In genomic region chr6:30075987-30076311, GRCh38 we compare ENCODE assay signal across 13 cellular contexts. TPM values are rescaled to one million over a fixed set of nuclear protein-coding genes. Genes with fewer than 3 reads are reported as not detected.
DNase-seq lines count a peak whose midpoint lies in the region; ATAC-seq and TF ChIP-seq lines count a peak whose summit lies in the region.
"Had no signal": no experiment of that assay in that cellular context is flagged by ENCODE, and none has a peak within 500 bp of the region (broad histone marks: within the 10 kb centered on the region; RNA-seq: fewer than 3 reads in every experiment).

No MANE protein-coding gene starts in this region.

- DNase-seq in activated CD4-positive, alpha-beta T cell treated with anti-CD3 and anti-CD28 coated beads, Interleukin-2, amount 10 ng/mL, durations not matched to agents 7 days and 5 days: no peak
- no peak for DNase-seq in activated CD4-positive, alpha-beta T cell treated with anti-CD3 and anti-CD28 coated beads for 36 hours
- peak; percentile 93 for DNase-seq in RWPE2 (ENCODE audit: low spot score)
- peak; percentile 75 for DNase-seq in stomach
- no peak for DNase-seq in germinal center (ENCODE audit: low spot score)
- no peak for DNase-seq in NCI-H2227 (lab: John Stamatoyannopoulos, UW; ENCODE audit: unreplicated experiment)
- no peak for DNase-seq in activated T-cell treated with anti-CD3 and anti-CD28 coated beads, Interleukin-2, amount 50 U/mL, for 48 hours
- DNase-seq: ACHN, gastrocnemius medialis had no signal

- no peak for TF ChIP-seq POLR2A in stomach (IDR thresholded peaks at IDR 0.05)

- no peaks in the 10 kb centered on the region for H3K27me3 ChIP-seq in RWPE2 (ENCODE audit: insufficient read depth, poor library complexity, severe bottlenecking)
- H3K27me3 ChIP-seq in iPS-15b (ENCODE audit: control insufficient read depth, insufficient read depth, low read length): peaks cover 86% of the 10 kb centered on the region
- peaks cover 0 to 63% (median 25%) of the 10 kb centered on the region in 3 donors for H3K27me3 ChIP-seq in stomach

- H3K27ac ChIP-seq in RWPE2 (ENCODE audit: poor library complexity, severe bottlenecking) (peak overlapping the region; percentile 85), stomach (peak overlapping the region; percentile 70 to 82 (median 75))
- H3K27ac ChIP-seq: gastrocnemius medialis, tibial nerve had no signal

- POLR2A ChIA-PET in activated CD4-positive, alpha-beta T cell treated with anti-CD3 and anti-CD28 coated beads, Interleukin-2, amount 10 ng/mL, durations not matched to agents 7 days and 5 days (lab: Charles Lee): no interaction called here
- POLR2A ChIA-PET in activated CD4-positive, alpha-beta T cell treated with anti-CD3 and anti-CD28 coated beads for 36 hours (lab: Charles Lee): no interaction called here

- TF ChIP-seq EP300 in stomach (IDR thresholded peaks at IDR 0.05): no peak

- peak overlapping the region; percentile 15 for H3K27ac Mint-ChIP-seq in activated CD4-positive, alpha-beta T cell treated with anti-CD3 and anti-CD28 coated beads, Interleukin-2, amount 10 ng/mL, durations not matched to agents 7 days and 5 days
- no peak overlapping the region for H3K27ac Mint-ChIP-seq in activated CD4-positive, alpha-beta T cell treated with anti-CD3 and anti-CD28 coated beads for 36 hours

- H3K27me3 Mint-ChIP-seq in activated CD4-positive, alpha-beta T cell treated with anti-CD3 and anti-CD28 coated beads, Interleukin-2, amount 10 ng/mL, durations not matched to agents 7 days and 5 days: peaks cover 77% of the 10 kb centered on the region
- peaks cover 35% of the 10 kb centered on the region for H3K27me3 Mint-ChIP-seq in activated CD4-positive, alpha-beta T cell treated with anti-CD3 and anti-CD28 coated beads for 36 hours

- H3K9me3 Mint-ChIP-seq in activated CD4-positive, alpha-beta T cell treated with anti-CD3 and anti-CD28 coated beads, Interleukin-2, amount 10 ng/mL, durations not matched to agents 7 days and 5 days: no peaks in the 10 kb centered on the region
- no peaks in the 10 kb centered on the region for H3K9me3 Mint-ChIP-seq in activated CD4-positive, alpha-beta T cell treated with anti-CD3 and anti-CD28 coated beads for 36 hours (ENCODE audit: low read depth)

- no peak for ATAC-seq in activated CD4-positive, alpha-beta T cell treated with anti-CD3 and anti-CD28 coated beads for 36 hours
- ATAC-seq in RWPE2 (ENCODE audit: low read depth): peak; percentile 77
- ATAC-seq: gastrocnemius medialis had no signal

- CTCF ChIA-PET in activated CD4-positive, alpha-beta T cell treated with anti-CD3 and anti-CD28 coated beads, Interleukin-2, amount 10 ng/mL, durations not matched to agents 7 days and 5 days (lab: Charles Lee): interaction anchor here (1.4 kb wide), 2 partner anchors 10 to 31 kb away, joined by 3 to 5 read pairs; partner anchors contain the start of gene PPP1R11
- CTCF ChIA-PET in activated CD4-positive, alpha-beta T cell treated with anti-CD3 and anti-CD28 coated beads for 36 hours (lab: Charles Lee): interaction anchor here (0.6 to 2.7 kb wide), 3 partner anchors 11 to 397 kb away, joined by 4 to 9 read pairs (median 4); no protein-coding TSS in a partner anchor

- H3K4me3 ChIP-seq in RWPE2 (ENCODE audit: severe bottlenecking): peak overlapping the region; percentile 47
- peak overlapping the region; percentile 78 for H3K4me3 ChIP-seq in iPS-15b (ENCODE audit: low read depth, low read length)
- peak overlapping the region; percentile 46 to 58 (median 52) for H3K4me3 ChIP-seq in stomach

- TF ChIP-seq CTCF in RWPE2 (IDR thresholded peaks at IDR 0.05; ENCODE audit: poor library complexity, severe bottlenecking) (peak; percentile 44), stomach (IDR thresholded peaks at IDR 0.05) (peak in 2 of 7 experiments; percentile 2 to 3)

- H3K4me1 Mint-ChIP-seq in activated CD4-positive, alpha-beta T cell treated with anti-CD3 and anti-CD28 coated beads, Interleukin-2, amount 10 ng/mL, durations not matched to agents 7 days and 5 days: peaks cover 43% of the 10 kb centered on the region
- peaks cover 34% of the 10 kb centered on the region for H3K4me1 Mint-ChIP-seq in activated CD4-positive, alpha-beta T cell treated with anti-CD3 and anti-CD28 coated beads for 36 hours

- H3K36me3 Mint-ChIP-seq in activated CD4-positive, alpha-beta T cell treated with anti-CD3 and anti-CD28 coated beads, Interleukin-2, amount 10 ng/mL, durations not matched to agents 7 days and 5 days (ENCODE audit: low read depth): peaks cover 11% of the 10 kb centered on the region
- peaks cover 3% of the 10 kb centered on the region for H3K36me3 Mint-ChIP-seq in activated CD4-positive, alpha-beta T cell treated with anti-CD3 and anti-CD28 coated beads for 36 hours (ENCODE audit: low read depth)

- intact Hi-C loops in activated CD4-positive, alpha-beta T cell treated with anti-CD3 and anti-CD28 coated beads for 36 hours (cut with DNase I, micrococcal nuclease): no loop called here
- intact Hi-C loops in stomach (cut with DNase I; ENCODE audit: low total_unique reads): no loop called here

- no peak overlapping the region for H3K4me3 Mint-ChIP-seq in activated CD4-positive, alpha-beta T cell treated with anti-CD3 and anti-CD28 coated beads, Interleukin-2, amount 10 ng/mL, durations not matched to agents 7 days and 5 days
- no peak overlapping the region for H3K4me3 Mint-ChIP-seq in activated CD4-positive, alpha-beta T cell treated with anti-CD3 and anti-CD28 coated beads for 36 hours

- 26 to 32% (median 28%) methylated on average over 8 to 10 of the region's 10 CpGs for WGBS in stomach, 5 donors

- H3K9me3 ChIP-seq in RWPE2 (ENCODE audit: severe bottlenecking) (no peaks in the 10 kb centered on the region), iPS-15b (ENCODE audit: control insufficient read depth, insufficient read depth, low read length) (no peaks in the 10 kb centered on the region), stomach (no peaks in the 10 kb centered on the region)
- H3K9me3 ChIP-seq: gastrocnemius medialis, tibial nerve had no signal

- H3K9ac ChIP-seq in iPS-15b (ENCODE audit: low read depth, low read length): no peak overlapping the region

- H3K4me1 ChIP-seq in RWPE2 (ENCODE audit: insufficient read depth, poor library complexity, severe bottlenecking): peaks cover 15% of the 10 kb centered on the region
- peaks cover 3% of the 10 kb centered on the region for H3K4me1 ChIP-seq in iPS-15b (ENCODE audit: control insufficient read depth, insufficient read depth, low read length)
- peaks cover 19 to 43% (median 33%) of the 10 kb centered on the region in 4 donors for H3K4me1 ChIP-seq in stomach

- H3K36me3 ChIP-seq in RWPE2 (ENCODE audit: low read depth) (no peaks in the 10 kb centered on the region; the same call in 1 of the 2 replicates), iPS-15b (ENCODE audit: control insufficient read depth, insufficient read depth, low read length) (no peaks in the 10 kb centered on the region), stomach (peaks cover 0 to 6% (median 4%) of the 10 kb centered on the region in 4 donors)
- H3K36me3 ChIP-seq: gastrocnemius medialis had no signal

RNA-seq across cellular contexts. Expression of gene RNF39, which starts 0.4 kb away (rescaled TPM):
- total RNA-seq in activated CD4-positive, alpha-beta T cell treated with anti-CD3 and anti-CD28 coated beads, Interleukin-2, amount 10 ng/mL, durations not matched to agents 7 days and 5 days: not detected
- not detected for total RNA-seq in activated CD4-positive, alpha-beta T cell treated with anti-CD3 and anti-CD28 coated beads for 36 hours
- 10 to 100 TPM in 1 of 5 donors, 1 to 10 TPM in 1, under 1 TPM in 1, not detected in 2; 0.18 to 13.5 (median 7.1) TPM for total RNA-seq in stomach
- 1 to 10 TPM; 2.4 to 3.4 (median 3.2) TPM for polyA plus RNA-seq in stomach
- total RNA-seq: cardiac septum, gastrocnemius medialis had no signal
- polyA plus RNA-seq: neural cell had no signal

RNA-seq across cellular contexts. Expression of gene PPP1R11, which starts 9.0 kb away (rescaled TPM):
- 10 to 100 TPM; 57.9 to 73.7 TPM for total RNA-seq in activated CD4-positive, alpha-beta T cell treated with anti-CD3 and anti-CD28 coated beads, Interleukin-2, amount 10 ng/mL, durations not matched to agents 7 days and 5 days
- 10 to 100 TPM; 47.8 to 59.9 TPM for total RNA-seq in activated CD4-positive, alpha-beta T cell treated with anti-CD3 and anti-CD28 coated beads for 36 hours
- total RNA-seq in stomach: 100 to 1,000 TPM in 1 of 5 donors, 10 to 100 TPM in 3, 1 to 10 TPM in 1; 1.2 to 141 (median 30.4) TPM
- polyA plus RNA-seq in stomach: 100 to 1,000 TPM in 1 of 3 donors, 10 to 100 TPM in 2; 67.8 to 106 (median 69.7) TPM

RNA-seq across cellular contexts. Expression of gene POLR1H, which starts 14.9 kb away (rescaled TPM):
- total RNA-seq in activated CD4-positive, alpha-beta T cell treated with anti-CD3 and anti-CD28 coated beads, Interleukin-2, amount 10 ng/mL, durations not matched to agents 7 days and 5 days: 10 to 100 TPM; 52.9 to 59.1 TPM
- 10 to 100 TPM; 38.2 to 65.0 TPM for total RNA-seq in activated CD4-positive, alpha-beta T cell treated with anti-CD3 and anti-CD28 coated beads for 36 hours
- 10 to 100 TPM in 3 of 5 donors, 1 to 10 TPM in 2; 4.1 to 44.2 (median 21.7) TPM for total RNA-seq in stomach
- 10 to 100 TPM; 36.0 to 65.1 (median 52.3) TPM for polyA plus RNA-seq in stomach

RNA-seq across cellular contexts. Expression of gene TRIM31, which starts 36.9 kb away (rescaled TPM):
- total RNA-seq in activated CD4-positive, alpha-beta T cell treated with anti-CD3 and anti-CD28 coated beads, Interleukin-2, amount 10 ng/mL, durations not matched to agents 7 days and 5 days: not detected
- not detected for total RNA-seq in activated CD4-positive, alpha-beta T cell treated with anti-CD3 and anti-CD28 coated beads for 36 hours
- total RNA-seq in stomach: 10 to 100 TPM in 2 of 5 donors, 1 to 10 TPM in 1, not detected in 2; 4.6 to 12.3 (median 11.0) TPM
- 10 to 100 TPM in 1 of 3 donors, 1 to 10 TPM in 2; 1.2 to 52.2 (median 4.3) TPM for polyA plus RNA-seq in stomach
- total RNA-seq: cardiac septum, tibial nerve had no signal
- polyA plus RNA-seq: neural cell had no signal

RNA-seq across cellular contexts. Expression of gene TRIM40, which starts 60.0 kb away (rescaled TPM):
- total RNA-seq in activated CD4-positive, alpha-beta T cell treated with anti-CD3 and anti-CD28 coated beads, Interleukin-2, amount 10 ng/mL, durations not matched to agents 7 days and 5 days: not detected
- total RNA-seq in activated CD4-positive, alpha-beta T cell treated with anti-CD3 and anti-CD28 coated beads for 36 hours: not detected
- total RNA-seq in stomach: not detected
- not detected for polyA plus RNA-seq in stomach
- total RNA-seq: cardiac septum, gastrocnemius medialis, tibial nerve had no signal
- polyA plus RNA-seq: neural cell had no signal

Comparison
In these comparisons a context has a peak if more than half of its experiments do, and no peak if none do; other contexts are left out.
1. DNase-seq: peak in RWPE2 (single experiment) and stomach (single experiment); none in activated CD4-positive, alpha-beta T cell treated with anti-CD3 and anti-CD28 coated beads, Interleukin-2, amount 10 ng/mL, durations not matched to agents 7 days and 5 days (single experiment), activated CD4-positive, alpha-beta T cell treated with anti-CD3 and anti-CD28 coated beads for 36 hours (single experiment), germinal center (single experiment), NCI-H2227 (single experiment) and activated T-cell treated with anti-CD3 and anti-CD28 coated beads, Interleukin-2, amount 50 U/mL, for 48 hours (0 of 2).
2. Peak in every context shown above with its lines, with median percentiles within 50 percentile points of each other: H3K4me3 ChIP-seq.